In genomic region chr12:110913119-110914056, GRCh38 we compare ENCODE assay signal across 12 cellular contexts. TPM values are rescaled to one million over a fixed set of nuclear protein-coding genes. Genes with fewer than 3 reads are reported as not detected.
DNase-seq lines count a peak whose midpoint lies in the region; ATAC-seq, FAIRE-seq and TF ChIP-seq lines count a peak whose summit lies in the region.
"Had no signal": no experiment of that assay in that cellular context is flagged by ENCODE, and none has a peak within 500 bp of the region (broad histone marks: within the 10 kb centered on the region; RNA-seq: fewer than 3 reads in every experiment).

No MANE protein-coding gene starts in this region.

- H2BK5ac ChIP-seq in neuronal stem cell (ENCODE audit: low read length), result no peak overlapping the region

- TF ChIP-seq POLR2A in K562 (conservative IDR thresholded peaks at IDR 0.05), result no peak

- H3K4me1 ChIP-seq in K562 (replicated peaks in 1 of 2; ENCODE audit: control insufficient read depth in 2 of 2, insufficient read depth in 2 of 2, low read length in 2 of 2) (0 out of 5 replicates have a peak, but pooled peaks cover 0 to 3% of the 10 kb centered on the region in 2 experiments), neuronal stem cell (ENCODE audit: control insufficient read depth in 2 of 2, insufficient read depth in 1 of 2, low read depth in 1 of 2, low read length in 2 of 2) (peaks cover 0 to 4% of the 10 kb centered on the region in 2 donors)

- no peak overlapping the region for H3K4ac ChIP-seq in neuronal stem cell (ENCODE audit: low read length)

- H3K4me1 Mint-ChIP-seq in activated T-cell treated with anti-CD3 and anti-CD28 coated beads, Interleukin-2, amount 50 U/mL, for 4 hours (ENCODE audit: low read depth), result no peaks in the 10 kb centered on the region

- no peaks in the 10 kb centered on the region for H3K9me1 ChIP-seq in K562 (ENCODE audit: control insufficient read depth, insufficient read depth, low read length)

- H2BK15ac ChIP-seq in neuronal stem cell (ENCODE audit: low read length), result no peak overlapping the region

- H3K4me3 ChIP-seq in K562 (no peak overlapping the region), neuronal stem cell (ENCODE audit: low read length in 2 of 2) (no peak overlapping the region)
- H3K4me3 ChIP-seq: lung had no signal

- 1% methylated on average over 14 of the region's 14 CpGs for WGBS in K562 (ENCODE audit: insufficient coverage, low coverage, missing lambda C conversion rate)
- no CpG with 5 or more reads among the region's 14 CpGs for WGBS in neuronal stem cell (ENCODE audit: extremely low coverage in 2 of 2, insufficient read length in 2 of 2, insufficient replicate concordance in 1 of 2), 2 donors

- POLR2A ChIA-PET in K562 (lab: Yijun Ruan, JAX), result interaction anchor here (1.1 kb wide), 1 partner anchor 16 kb away, joined by 3 read pairs; no protein-coding TSS in a partner anchor

- no peak overlapping the region for H4K8ac ChIP-seq in neuronal stem cell (ENCODE audit: low read depth, low read length)

- no peak overlapping the region for H3K18ac ChIP-seq in neuronal stem cell (ENCODE audit: low read length)

- no peaks in the 10 kb centered on the region for H3K36me3 Mint-ChIP-seq in activated T-cell treated with anti-CD3 and anti-CD28 coated beads, Interleukin-2, amount 50 U/mL, for 4 hours (ENCODE audit: insufficient read depth)

- H2BK120ac ChIP-seq in neuronal stem cell (ENCODE audit: low read depth, low read length), result no peak overlapping the region

- FAIRE-seq in K562 (lab: Jason Lieb, UNC), result no peak

- CTCF ChIA-PET in K562 (lab: Yijun Ruan, JAX; ENCODE audit: low intra/inter-chr PET ratio), result no interaction called here

- H3K27ac ChIP-seq in K562 (ENCODE audit: extremely low read depth, low read depth, low read length) (no peak overlapping the region), neuronal stem cell (replicated peaks; ENCODE audit: low read length) (no peak overlapping the region)

- H2AK5ac ChIP-seq in neuronal stem cell (ENCODE audit: low read depth, low read length), result no peak overlapping the region

- no peak overlapping the region for H3K23ac ChIP-seq in neuronal stem cell (ENCODE audit: low read depth, low read length, poor library complexity)

- DNase-seq in K562 (ENCODE audit: extremely low read depth in 1 of 4, low spot score in 3 of 4) (no peak), DMS53 (lab: John Stamatoyannopoulos, UW) (no peak), neuronal stem cell (ENCODE audit: low spot score) (no peak), DMS153 treated with DMSO at 0.1 percent for 48 hours (lab: John Stamatoyannopoulos, UW; ENCODE audit: unreplicated experiment) (no peak)
- no peak for DNase-seq in activated T-cell treated with anti-CD3 and anti-CD28 coated beads, Interleukin-2, amount 50 U/mL, for 4 hours
- DNase-seq: IMR-90 had no signal

- TF ChIP-seq EP300 in K562 (IDR thresholded peaks at IDR 0.05; ENCODE audit: low read length), result no peak

- H3K9me3 Mint-ChIP-seq in activated T-cell treated with anti-CD3 and anti-CD28 coated beads, Interleukin-2, amount 50 U/mL, for 4 hours, result no peaks in the 10 kb centered on the region

- H4K91ac ChIP-seq in neuronal stem cell (ENCODE audit: low read depth, low read length, poor library complexity), result no peak overlapping the region

- no peak for TF ChIP-seq CTCF in K562 (IDR thresholded peaks at IDR 0.05 in 2 of 3, conservative IDR thresholded peaks at IDR 0.05 in 1 of 3; ENCODE audit: insufficient read depth in 2 of 3, low read depth in 1 of 3, low read length in 3 of 3)

- H3K14ac ChIP-seq in neuronal stem cell (ENCODE audit: low read length), result no peak overlapping the region

- peak; percentile 98 for ATAC-seq in GM18517 (IDR thresholded peaks at IDR 0.05; ENCODE audit: unreplicated experiment)
- peak; percentile 98 for ATAC-seq in GM21447 (IDR thresholded peaks at IDR 0.05; ENCODE audit: unreplicated experiment)
- ATAC-seq in HG03280 (IDR thresholded peaks at IDR 0.05; ENCODE audit: unreplicated experiment), result peak; percentile 95
- no peak for ATAC-seq in K562
- no peak for ATAC-seq in activated T-cell treated with anti-CD3 and anti-CD28 coated beads, Interleukin-2, amount 50 U/mL, for 4 hours

- H3K4me2 ChIP-seq in K562 (ENCODE audit: insufficient read depth, low read length) (no peak overlapping the region), neuronal stem cell (ENCODE audit: insufficient read depth, low read length, poor library complexity, severe bottlenecking) (no peak overlapping the region)

- H3K79me2 ChIP-seq in K562 (ENCODE audit: control insufficient read depth, insufficient read depth, low read length), result no peaks in the 10 kb centered on the region

- TF ChIP-seq RAD21 in K562 (CRISPR knock-in tag; conservative IDR thresholded peaks at IDR 0.05 in 1 of 2, IDR thresholded peaks at IDR 0.05 in 1 of 2), result no peak

- peaks cover 15 to 53% of the 10 kb centered on the region in 2 experiments; a peak in 4 of 5 replicates for H3K27me3 ChIP-seq in K562 (ENCODE audit: control insufficient read depth in 2 of 2, insufficient read depth in 2 of 2, low read length in 2 of 2)
- peaks cover 0 to 10% (median 0%) of the 10 kb centered on the region in 3 experiments for H3K27me3 ChIP-seq in neuronal stem cell (ENCODE audit: control insufficient read depth in 3 of 3, insufficient read depth in 3 of 3, low read depth in 1 of 3, low read length in 3 of 3)

- no peaks in the 10 kb centered on the region for H4K20me1 ChIP-seq in K562 (replicated peaks; ENCODE audit: control insufficient read depth, insufficient read depth, low read length)

- H3K9ac ChIP-seq in K562 (ENCODE audit: insufficient read depth in 1 of 2, low read depth in 2 of 2, low read length in 2 of 2), result no peak overlapping the region
- no peak overlapping the region for H3K9ac ChIP-seq in neuronal stem cell (ENCODE audit: low read depth, low read length, poor library complexity)

- BruUV-seq in K562 (replicated peaks; lab: Mats Ljungman, UMichigan), result no TSS peak

- H3K79me1 ChIP-seq in neuronal stem cell (ENCODE audit: low read depth, low read length), result no peaks in the 10 kb centered on the region

- H2AFZ ChIP-seq in K562 (ENCODE audit: low read depth, low read length) (no peak overlapping the region), neuronal stem cell (ENCODE audit: low read length) (no peak overlapping the region)

- no peak overlapping the region for H3K4me3 Mint-ChIP-seq in activated T-cell treated with anti-CD3 and anti-CD28 coated beads, Interleukin-2, amount 50 U/mL, for 4 hours

- intact Hi-C loops in K562 (cut with micrococcal nuclease), result no loop called here

- H3K36me3 ChIP-seq in K562 (ENCODE audit: control insufficient read depth, insufficient read depth, low read length), result no peaks in the 10 kb centered on the region
- no peaks in the 10 kb centered on the region for H3K36me3 ChIP-seq in neuronal stem cell (replicated peaks in 1 of 2; ENCODE audit: control insufficient read depth in 2 of 2, insufficient read depth in 2 of 2, low read length in 2 of 2)

- H3K9me3 ChIP-seq in K562 (replicated peaks; ENCODE audit: control insufficient read depth, insufficient read depth, low read depth, low read length) (no peaks in the 10 kb centered on the region), neuronal stem cell (replicated peaks in 1 of 2; ENCODE audit: control insufficient read depth in 2 of 2, insufficient read depth in 1 of 2, low read depth in 1 of 2, low read length in 2 of 2) (no peaks in the 10 kb centered on the region)

- peaks cover 5% of the 10 kb centered on the region for H3K27me3 Mint-ChIP-seq in activated T-cell treated with anti-CD3 and anti-CD28 coated beads, Interleukin-2, amount 50 U/mL, for 4 hours (ENCODE audit: low read depth)

- in situ Hi-C loops in K562 (cut with MboI), result no loop called here

- no peak overlapping the region for H2BK12ac ChIP-seq in neuronal stem cell (ENCODE audit: low read length)

TF ChIP-seq in K562, 482 proteins besides CTCF, POLR2A, EP300 and RAD21:
- TF ChIP-seq CBFA2T3 (IDR thresholded peaks at IDR 0.05) (peak; percentile 13; the same call in 1 of the 2 replicates), GTF2F1 (IDR thresholded peaks at IDR 0.05; ENCODE audit: low read depth, low read length) (no peak), CBX2 (IDR thresholded peaks at IDR 0.05; ENCODE audit: insufficient read depth, low read length, poor library complexity, severe bottlenecking) (no peak)
TF ChIP-seq in K562: peak in this region for 1.

RNA-seq across cellular contexts. Expression of gene MYL2, which starts 7.0 kb away (rescaled TPM):
- total RNA-seq in K562 (2011; cell fraction: chromatin; rRNA removed; ENCODE audit: low replicate concordance), result not detected in 2 replicates
- not detected in 2 replicates for total RNA-seq in K562 (2011; cell fraction: nucleolus; rRNA removed)
- not detected in 2 replicates for total RNA-seq in K562 (2011; cell fraction: nucleoplasm; rRNA removed)
- total RNA-seq in K562 (2014; rRNA removed), result not detected in 2 replicates
- not detected in 2 replicates for total RNA-seq in K562 (2014; rRNA removed; fragmentation: Illumina TruSeq; extraction: Trizol)
- total RNA-seq in K562 (2015; rRNA removed; fragmentation: Illumina TruSeq; extraction: Trizol), result not detected in 2 replicates
- total RNA-seq in K562 (2021), result not detected in 2 replicates
- not detected in 2 replicates for polyA plus RNA-seq in K562 (2011; rRNA removed)
- not detected in 2 replicates for polyA plus RNA-seq in K562 (2011; cell fraction: cytosol; rRNA removed)
- not detected in 2 replicates for polyA plus RNA-seq in K562 (2011; cell fraction: nucleus; rRNA removed)
- not detected in 2 replicates for polyA plus RNA-seq in K562 (2012)
- not detected in 2 replicates for polyA plus RNA-seq in K562 (2014; fragmentation: Illumina TruSeq; extraction: Trizol)
- not detected for polyA plus RNA-seq in K562 (2014; fragmentation: Nextera tagmentation; extraction: Ambion mirVana)
- polyA plus RNA-seq in K562 (2014; rRNA removed), result not detected in 2 replicates
- polyA minus RNA-seq in K562 (2011; rRNA and poly(A)+ RNA removed), result not detected in 2 replicates
- polyA minus RNA-seq in K562 (2011; cell fraction: cytosol; rRNA and poly(A)+ RNA removed), result not detected in 2 replicates
- polyA minus RNA-seq in K562 (2011; cell fraction: nucleus; rRNA and poly(A)+ RNA removed), result not detected in 2 replicates
- not detected for total RNA-seq in activated T-cell treated with anti-CD3 and anti-CD28 coated beads, Interleukin-2, amount 50 U/mL, for 4 hours
- polyA plus RNA-seq in neuronal stem cell (2013, experiment 1 of 2), result not detected
- polyA plus RNA-seq in neuronal stem cell (2013, experiment 2 of 2), result not detected
- total RNA-seq: Daoy, IMR-90, lung, RPMI7951 had no signal
- polyA plus RNA-seq: IMR-90 had no signal

Comparison
In these comparisons a context has a peak if more than half of its experiments do, and no peak if none do; other contexts are left out.
1. ATAC-seq: peak in GM18517 (single experiment), GM21447 (single experiment) and HG03280 (single experiment); none in K562 (single experiment) and activated T-cell treated with anti-CD3 and anti-CD28 coated beads, Interleukin-2, amount 50 U/mL, for 4 hours (0 of 2).